13 cellular contexts compared by ENCODE assay signal in the genomic region with DNA sequence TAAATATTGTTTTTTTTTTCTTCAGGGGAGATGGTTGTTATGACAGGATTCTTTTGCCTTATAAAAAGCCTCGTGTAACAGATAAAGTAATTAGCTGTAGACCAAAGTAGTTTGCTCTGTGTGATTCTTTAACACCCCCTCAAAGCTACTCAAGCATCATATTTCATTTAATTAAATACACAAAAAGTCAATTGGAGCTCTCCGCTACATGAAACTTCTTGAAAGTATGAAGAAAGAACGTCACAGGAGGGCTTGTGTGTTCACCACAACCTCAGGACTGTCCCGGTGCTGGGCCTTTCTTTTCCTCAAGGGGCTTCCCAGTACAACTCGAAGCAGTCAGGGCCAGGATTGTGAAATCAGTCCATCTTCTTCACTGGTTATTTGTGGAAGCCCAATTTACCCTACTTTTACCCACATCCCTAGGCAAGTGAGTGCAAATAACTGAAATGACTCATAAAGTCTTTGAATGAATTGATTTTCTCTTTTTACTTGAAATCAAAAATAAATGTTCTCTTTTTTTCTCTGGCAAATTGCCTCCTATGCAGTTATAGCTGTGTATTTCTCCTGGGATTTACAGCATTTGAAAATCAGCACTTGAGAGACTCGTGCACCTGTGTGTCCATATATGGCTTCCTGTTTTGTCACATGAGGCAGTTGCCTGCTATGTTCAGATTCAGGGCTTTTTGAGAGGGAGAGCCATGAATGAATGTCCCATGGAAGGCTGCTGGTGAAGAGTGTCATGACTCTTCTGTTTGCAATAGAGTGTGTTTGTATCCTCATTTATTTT. TPM values are rescaled to one million over a fixed set of nuclear protein-coding genes. Genes with fewer than 3 reads are reported as not detected.
A peak's percentile ranks its signal among the peaks of the same experiment; 100 is the strongest.
DNase-seq lines count a peak whose midpoint lies in the region; ATAC-seq and TF ChIP-seq lines count a peak whose summit lies in the region.
"Had no signal": no experiment of that assay in that cellular context is flagged by ENCODE, and none has a peak within 500 bp of the region (broad histone marks: within the 10 kb centered on the region; RNA-seq: fewer than 3 reads in every experiment).

No MANE protein-coding gene starts in this region.

- no peak for TF ChIP-seq CTCF in GM12865 (IDR thresholded peaks at IDR 0.05; ENCODE audit: insufficient read depth, low read depth, low read length, missing control alignments)
- TF ChIP-seq CTCF in GM20000 (IDR thresholded peaks at IDR 0.05; ENCODE audit: extremely low read depth, missing control alignments): no peak
- TF ChIP-seq CTCF in WTC11 (IDR thresholded peaks at IDR 0.05): no peak
- no peak for TF ChIP-seq CTCF in osteoblast (IDR thresholded peaks at IDR 0.05; ENCODE audit: extremely low read depth, low read depth, low read length)
- TF ChIP-seq CTCF in left lung (IDR thresholded peaks at IDR 0.05): no peak

- H3K4me1 ChIP-seq in osteoblast (ENCODE audit: insufficient read depth, low read length) (no peaks in the 10 kb centered on the region), left lung (no peaks in the 10 kb centered on the region)
- H3K4me1 ChIP-seq: suprapubic skin had no signal

- H2AFZ ChIP-seq in osteoblast (ENCODE audit: low read length): no peak overlapping the region

- H3K27me3 Mint-ChIP-seq in WTC11 (ENCODE audit: low read depth): no peaks in the 10 kb centered on the region

- ATAC-seq in HG03139 (IDR thresholded peaks at IDR 0.05; ENCODE audit: unreplicated experiment) (peak; percentile 50), WTC11 (no peak), left lung (no peak)

- H3K4me3 ChIP-seq in GM12865 (ENCODE audit: low read depth, low read length) (no peak overlapping the region), osteoblast (ENCODE audit: insufficient read depth, low read length) (no peak overlapping the region), left lung (no peak overlapping the region)
- H3K4me3 ChIP-seq: suprapubic skin had no signal

- intact Hi-C loops in left lung (cut with DNase I): no loop called here

- POLR2A ChIA-PET in WTC11 (lab: Charles Lee): no interaction called here

- CTCF ChIA-PET in WTC11 (lab: Charles Lee): no interaction called here

- H3K27ac Mint-ChIP-seq in WTC11: no peak overlapping the region
- H3K27ac Mint-ChIP-seq: CD4-positive, alpha-beta T cell had no signal

- no peak overlapping the region for H3K4me2 ChIP-seq in osteoblast (ENCODE audit: insufficient read depth, low read length)

- no peaks in the 10 kb centered on the region for H3K9me3 Mint-ChIP-seq in WTC11
- H3K9me3 Mint-ChIP-seq: CD4-positive, alpha-beta T cell had no signal

- H3K36me3 Mint-ChIP-seq in WTC11: no peaks in the 10 kb centered on the region

- no peaks in the 10 kb centered on the region for H3K9me3 ChIP-seq in osteoblast (ENCODE audit: low read depth, low read length)
- no peaks in the 10 kb centered on the region for H3K9me3 ChIP-seq in left lung
- H3K9me3 ChIP-seq: suprapubic skin had no signal

- no peaks in the 10 kb centered on the region for H3K27me3 ChIP-seq in osteoblast (ENCODE audit: insufficient read depth, low read length)
- H3K27me3 ChIP-seq in left lung: no peaks in the 10 kb centered on the region
- H3K27me3 ChIP-seq: suprapubic skin had no signal

- no peaks in the 10 kb centered on the region for H4K20me1 ChIP-seq in osteoblast (ENCODE audit: insufficient read depth, low read length)

- H3K4me1 Mint-ChIP-seq in WTC11: peaks cover 6% of the 10 kb centered on the region; the same call in 1 of the 2 replicates

- DNase-seq in GM12865 (ENCODE audit: low read depth) (peak; percentile 58), GM20000 (ENCODE audit: low spot score) (peak; percentile 11), NCI-H748 (lab: John Stamatoyannopoulos, UW; ENCODE audit: unreplicated experiment) (peak; percentile 62), WTC11 (ENCODE audit: low spot score) (no peak), osteoblast (ENCODE audit: insufficient read length, low spot score, missing footprints) (no peak), left lung (no peak), hepatic stellate cell (ENCODE audit: low spot score) (no peak)
- DNase-seq: amygdala; CD4-positive, alpha-beta T cell; RPMI8226; stimulated activated CD4-positive, alpha-beta T cell treated with anti-CD3 and anti-CD28 coated beads, Interleukin-15, amount 100 ng/mL, for 24 hours had no signal

- no peaks in the 10 kb centered on the region for H3K79me2 ChIP-seq in osteoblast (ENCODE audit: insufficient read depth, low read length)

- H3K27ac ChIP-seq in osteoblast (ENCODE audit: low read depth, low read length) (no peak overlapping the region), left lung (no peak overlapping the region)
- H3K27ac ChIP-seq: suprapubic skin had no signal

- no peaks in the 10 kb centered on the region for H3K36me3 ChIP-seq in osteoblast (ENCODE audit: insufficient read depth, low read length)
- no peaks in the 10 kb centered on the region for H3K36me3 ChIP-seq in left lung
- H3K36me3 ChIP-seq: suprapubic skin had no signal

- H3K4me3 Mint-ChIP-seq in WTC11: no peak overlapping the region
- H3K4me3 Mint-ChIP-seq: CD4-positive, alpha-beta T cell had no signal

TF ChIP-seq in WTC11, 78 proteins besides CTCF, POLR2A, EP300 and RAD21:
- TF ChIP-seq, protein P1, sequence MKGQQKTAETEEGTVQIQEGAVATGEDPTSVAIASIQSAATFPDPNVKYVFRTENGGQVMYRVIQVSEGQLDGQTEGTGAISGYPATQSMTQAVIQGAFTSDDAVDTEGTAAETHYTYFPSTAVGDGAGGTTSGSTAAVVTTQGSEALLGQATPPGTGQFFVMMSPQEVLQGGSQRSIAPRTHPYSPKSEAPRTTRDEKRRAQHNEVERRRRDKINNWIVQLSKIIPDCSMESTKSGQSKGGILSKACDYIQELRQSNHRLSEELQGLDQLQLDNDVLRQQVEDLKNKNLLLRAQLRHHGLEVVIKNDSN (CRISPR knock-in tag; IDR thresholded peaks at IDR 0.05): no peak
- TF ChIP-seq, protein P2, sequence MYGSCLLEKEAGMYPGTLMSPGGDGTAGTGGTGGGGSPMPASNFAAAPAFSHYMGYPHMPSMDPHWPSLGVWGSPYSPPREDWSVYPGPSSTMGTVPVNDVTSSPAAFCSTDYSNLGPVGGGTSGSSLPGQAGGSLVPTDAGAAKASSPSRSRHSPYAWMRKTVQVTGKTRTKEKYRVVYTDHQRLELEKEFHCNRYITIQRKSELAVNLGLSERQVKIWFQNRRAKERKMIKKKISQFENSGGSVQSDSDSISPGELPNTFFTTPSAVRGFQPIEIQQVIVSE (CRISPR knock-in tag; IDR thresholded peaks at IDR 0.05; ENCODE audit: borderline replicate concordance): no peak
- TF ChIP-seq, protein P3, sequence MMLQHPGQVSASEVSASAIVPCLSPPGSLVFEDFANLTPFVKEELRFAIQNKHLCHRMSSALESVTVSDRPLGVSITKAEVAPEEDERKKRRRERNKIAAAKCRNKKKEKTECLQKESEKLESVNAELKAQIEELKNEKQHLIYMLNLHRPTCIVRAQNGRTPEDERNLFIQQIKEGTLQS (CRISPR knock-in tag; conservative IDR thresholded peaks at IDR 0.05): no peak
- TF ChIP-seq, protein P4, sequence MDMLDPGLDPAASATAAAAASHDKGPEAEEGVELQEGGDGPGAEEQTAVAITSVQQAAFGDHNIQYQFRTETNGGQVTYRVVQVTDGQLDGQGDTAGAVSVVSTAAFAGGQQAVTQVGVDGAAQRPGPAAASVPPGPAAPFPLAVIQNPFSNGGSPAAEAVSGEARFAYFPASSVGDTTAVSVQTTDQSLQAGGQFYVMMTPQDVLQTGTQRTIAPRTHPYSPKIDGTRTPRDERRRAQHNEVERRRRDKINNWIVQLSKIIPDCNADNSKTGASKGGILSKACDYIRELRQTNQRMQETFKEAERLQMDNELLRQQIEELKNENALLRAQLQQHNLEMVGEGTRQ (CRISPR knock-in tag; IDR thresholded peaks at IDR 0.05): no peak
- TF ChIP-seq NFYB (CRISPR knock-in tag; conservative IDR thresholded peaks at IDR 0.05; ENCODE audit: low read depth) (no peak), GRHL2 (CRISPR knock-in tag; IDR thresholded peaks at IDR 0.05; ENCODE audit: insufficient replicate concordance, severe bottlenecking) (no peak)

RNA-seq across cellular contexts. Expression of a gene that starts 48.6 kb away (rescaled TPM):
- not detected in 3 replicates for total RNA-seq in WTC11 (2021)
- not detected in 2 replicates for total RNA-seq in osteoblast
- 1 to 10 TPM in 1 of 2 donors, not detected in 1; 1.0 TPM for total RNA-seq in left lung
- total RNA-seq: CD4-positive, alpha-beta T cell; suprapubic skin had no signal

Comparison
In these comparisons a context has a peak if more than half of its experiments do, and no peak if none do; other contexts are left out.
1. DNase-seq: peak in GM12865 (single experiment), GM20000 (single experiment) and NCI-H748 (single experiment); none in WTC11 (single experiment), osteoblast (single experiment), left lung (0 of 2) and hepatic stellate cell (single experiment).